In genomic region chr17:48057626-48058025, GRCh38 we compare ENCODE assay signal across 27 cellular contexts. TPM values are rescaled to one million over a fixed set of nuclear protein-coding genes. Genes with fewer than 3 reads are reported as not detected.
DNase-seq lines count a peak whose midpoint lies in the region; ATAC-seq and TF ChIP-seq lines count a peak whose summit lies in the region.
"Had no signal": no experiment of that assay in that cellular context is flagged by ENCODE, and none has a peak within 500 bp of the region (broad histone marks: within the 10 kb centered on the region; RNA-seq: fewer than 3 reads in every experiment).

No MANE protein-coding gene starts in this region.

- peaks cover 62% of the 10 kb centered on the region for H3K36me3 Mint-ChIP-seq in activated CD4-positive, alpha-beta T cell treated with anti-CD3 and anti-CD28 coated beads, Interleukin-2, amount 10 ng/mL, durations not matched to agents 7 days and 5 days (ENCODE audit: low read depth)
- H3K36me3 Mint-ChIP-seq in T-cell: peaks cover 54% of the 10 kb centered on the region

- no peak for TF ChIP-seq POLR2A in gastrocnemius medialis (IDR thresholded peaks at IDR 0.05)

- no peaks in the 10 kb centered on the region for H3K9me3 ChIP-seq in HUES64 (ENCODE audit: insufficient read depth, low read depth, low read length)
- no peaks in the 10 kb centered on the region for H3K9me3 ChIP-seq in adipocyte (ENCODE audit: control insufficient read depth, low read length)
- H3K9me3 ChIP-seq in gastrocnemius medialis: no peaks in the 10 kb centered on the region
- no peaks in the 10 kb centered on the region for H3K9me3 ChIP-seq in effector memory CD4-positive, alpha-beta T cell (ENCODE audit: control insufficient read depth, low read length)
- H3K9me3 ChIP-seq: A549, BLaER1, Peyer's patch, prostate gland had no signal

- H3K4me3 ChIP-seq in HUES64 (ENCODE audit: low read length) (no peak overlapping the region), adipocyte (ENCODE audit: low read length) (no peak overlapping the region), gastrocnemius medialis (no peak overlapping the region)
- H3K4me3 ChIP-seq in effector memory CD4-positive, alpha-beta T cell (ENCODE audit: insufficient read depth, low read depth, low read length, poor library complexity, severe bottlenecking): no peak overlapping the region
- H3K4me3 ChIP-seq: A549, BLaER1, lung, Peyer's patch, prostate gland had no signal

- peak overlapping the region; percentile 31 for H3K27ac Mint-ChIP-seq in activated CD4-positive, alpha-beta T cell treated with anti-CD3 and anti-CD28 coated beads, Interleukin-2, amount 10 ng/mL, durations not matched to agents 7 days and 5 days
- no peak overlapping the region for H3K27ac Mint-ChIP-seq in T-cell
- H3K27ac Mint-ChIP-seq: activated T-helper 2 cell treated with anti-CD3 and anti-CD28 coated beads, Interferon-gamma antibody, Interleukin-2, Interleukin-4, amounts not matched to agents 10 μg/mL and 5 μg/mL and 100 μg/mL, durations not matched to agents 14 hours and 24 hours and 36 hours; type B pancreatic cell had no signal

- 81% methylated on average over 4 of the region's 4 CpGs for WGBS in HUES64

- DNase-seq in activated CD4-positive, alpha-beta T cell treated with anti-CD3 and anti-CD28 coated beads, Interleukin-2, amount 10 ng/mL, durations not matched to agents 7 days and 5 days: no peak
- no peak for DNase-seq in activated CD4-positive, alpha-beta T cell treated with anti-CD3 and anti-CD28 coated beads, Interleukin-2, amount 50 U/mL, for 4 hours
- DNase-seq in adipocyte (ENCODE audit: low read depth) (no peak), gastrocnemius medialis (peak in 1 of 2 donors; percentile 52), T-cell (no peak), DMS114 treated with DMSO at 0.1 percent for 48 hours (lab: John Stamatoyannopoulos, UW; ENCODE audit: unreplicated experiment) (no peak)
- DNase-seq in effector memory CD4-positive, alpha-beta T cell: no peak
- DNase-seq: anterior cingulate cortex; caudate nucleus; EL; foreskin melanocyte; hippocampal formation; NCI-H146; NCI-H510A treated with DMSO at 0.1 percent for 48 hours; NK-92 treated with Interleukin-12 subunit alpha and Interleukin-12 subunit beta, amount 100 ng/mL, for 24 hours; Peyer's patch; stimulated activated CD4-positive, alpha-beta T cell treated with anti-CD3 and anti-CD28 coated beads, Interleukin-4, amount 100 ng/mL, for 24 hours had no signal

- H3K9me3 Mint-ChIP-seq in activated CD4-positive, alpha-beta T cell treated with anti-CD3 and anti-CD28 coated beads, Interleukin-2, amount 10 ng/mL, durations not matched to agents 7 days and 5 days: no peaks in the 10 kb centered on the region
- H3K9me3 Mint-ChIP-seq in T-cell: no peaks in the 10 kb centered on the region
- H3K9me3 Mint-ChIP-seq: activated T-helper 2 cell treated with anti-CD3 and anti-CD28 coated beads, Interferon-gamma antibody, Interleukin-2, Interleukin-4, amounts not matched to agents 10 μg/mL and 5 μg/mL and 100 μg/mL, durations not matched to agents 14 hours and 24 hours and 36 hours; T-helper 2 cell treated with Interferon-gamma antibody and Interleukin-4, amounts not matched to agents 5 μg/mL and 100 μg/mL, for 36 hours; type B pancreatic cell had no signal

- TF ChIP-seq CTCF in gastrocnemius medialis (IDR thresholded peaks at IDR 0.05 in 4 of 5, conservative IDR thresholded peaks at IDR 0.05 in 1 of 5): no peak

- H3K36me3 ChIP-seq in HUES64 (ENCODE audit: insufficient read depth, low read length) (peaks cover 68% of the 10 kb centered on the region), adipocyte (ENCODE audit: control insufficient read depth, insufficient read depth, low read length, severe bottlenecking) (peaks cover 62% of the 10 kb centered on the region), gastrocnemius medialis (peaks cover 0 to 83% of the 10 kb centered on the region in 2 donors)
- peaks cover 76% of the 10 kb centered on the region for H3K36me3 ChIP-seq in effector memory CD4-positive, alpha-beta T cell (ENCODE audit: control insufficient read depth, insufficient read depth, low read length)

- 0 out of 2 replicates have a peak overlapping the region, but pooled peaks have one; percentile 93 for H3K27ac ChIP-seq in HUES64 (ENCODE audit: low read depth, low read length)
- H3K27ac ChIP-seq in gastrocnemius medialis: peak overlapping the region; percentile 96 to 99 (median 97)
- H3K27ac ChIP-seq in effector memory CD4-positive, alpha-beta T cell (ENCODE audit: insufficient read depth, low read length, poor library complexity, severe bottlenecking): no peak overlapping the region
- H3K27ac ChIP-seq: Peyer's patch, prostate gland had no signal

- POLR2A ChIA-PET in activated CD4-positive, alpha-beta T cell treated with anti-CD3 and anti-CD28 coated beads, Interleukin-2, amount 10 ng/mL, durations not matched to agents 7 days and 5 days (lab: Charles Lee): no interaction called here
- POLR2A ChIA-PET in T-cell (lab: Charles Lee): no interaction called here

- H3K4me1 ChIP-seq in HUES64 (ENCODE audit: insufficient read depth, low read length): peaks cover 30% of the 10 kb centered on the region
- H3K4me1 ChIP-seq in adipocyte (ENCODE audit: control insufficient read depth, insufficient read depth, low read length): peaks cover 47% of the 10 kb centered on the region
- peaks cover 80 to 83% of the 10 kb centered on the region in 2 donors for H3K4me1 ChIP-seq in gastrocnemius medialis
- H3K4me1 ChIP-seq in effector memory CD4-positive, alpha-beta T cell (ENCODE audit: control insufficient read depth, insufficient read depth, low read length, poor library complexity, severe bottlenecking): peaks cover 3% of the 10 kb centered on the region

- peaks cover 32% of the 10 kb centered on the region for H3K4me1 Mint-ChIP-seq in activated CD4-positive, alpha-beta T cell treated with anti-CD3 and anti-CD28 coated beads, Interleukin-2, amount 10 ng/mL, durations not matched to agents 7 days and 5 days
- H3K4me1 Mint-ChIP-seq in T-cell: peaks cover 24 to 31% (median 27%) of the 10 kb centered on the region in 3 donors

- in situ Hi-C loops in gastrocnemius medialis (cut with MboI; ENCODE audit: low sequenced_read_pairs in 4 of 4): no loop called here

- H3K27me3 ChIP-seq in HUES64 (ENCODE audit: insufficient read depth, low read length) (no peaks in the 10 kb centered on the region), adipocyte (replicated peaks; ENCODE audit: control insufficient read depth, insufficient read depth, low read length) (no peaks in the 10 kb centered on the region), gastrocnemius medialis (no peaks in the 10 kb centered on the region)
- H3K27me3 ChIP-seq in effector memory CD4-positive, alpha-beta T cell (replicated peaks; ENCODE audit: control insufficient read depth, insufficient read depth, low read length, poor library complexity, severe bottlenecking): no peaks in the 10 kb centered on the region
- H3K27me3 ChIP-seq: BLaER1, Peyer's patch had no signal

- CTCF ChIA-PET in activated CD4-positive, alpha-beta T cell treated with anti-CD3 and anti-CD28 coated beads, Interleukin-2, amount 10 ng/mL, durations not matched to agents 7 days and 5 days (lab: Charles Lee): interaction anchor here (0.5 to 1.9 kb wide), 8 partner anchors 9 to 535 kb away, joined by 3 to 16 read pairs (median 3); partner anchors contain the start of gene NFE2L1
- CTCF ChIA-PET in T-cell (lab: Charles Lee): interaction anchor here in 1 of 2 donors (1.1 kb wide), 1 partner anchor 976 kb away, joined by 3 read pairs; no protein-coding TSS in a partner anchor

- H3K4me3 Mint-ChIP-seq in activated CD4-positive, alpha-beta T cell treated with anti-CD3 and anti-CD28 coated beads, Interleukin-2, amount 10 ng/mL, durations not matched to agents 7 days and 5 days: no peak overlapping the region
- no peak overlapping the region for H3K4me3 Mint-ChIP-seq in T-cell
- H3K4me3 Mint-ChIP-seq: T-helper 2 cell treated with Interferon-gamma antibody and Interleukin-4, amounts not matched to agents 5 μg/mL and 100 μg/mL, for 36 hours; type B pancreatic cell had no signal

- no peak for ATAC-seq in gastrocnemius medialis
- ATAC-seq in T-cell (replicated peaks in 1 of 4): no peak
- ATAC-seq: A549, esophagus mucosa had no signal

- no peak overlapping the region for H3K9ac ChIP-seq in HUES64 (ENCODE audit: low read depth, low read length)
- peak overlapping the region; percentile 99 for H3K9ac ChIP-seq in adipocyte (ENCODE audit: low read length)
- H3K9ac ChIP-seq: BLaER1, KMS-11 had no signal

- intact Hi-C loops in gastrocnemius medialis (cut with DNase I; ENCODE audit: low total_unique reads): no loop called here

- no peaks in the 10 kb centered on the region for H3K27me3 Mint-ChIP-seq in activated CD4-positive, alpha-beta T cell treated with anti-CD3 and anti-CD28 coated beads, Interleukin-2, amount 10 ng/mL, durations not matched to agents 7 days and 5 days
- H3K27me3 Mint-ChIP-seq in T-cell: no peaks in the 10 kb centered on the region
- H3K27me3 Mint-ChIP-seq: type B pancreatic cell had no signal

RNA-seq across cellular contexts. Expression of gene NFE2L1, which starts 9.5 kb away (rescaled TPM):
- 10 to 100 TPM; 53.2 to 65.9 TPM for total RNA-seq in activated CD4-positive, alpha-beta T cell treated with anti-CD3 and anti-CD28 coated beads, Interleukin-2, amount 10 ng/mL, durations not matched to agents 7 days and 5 days
- polyA plus RNA-seq in HUES64 (2013, experiment 1 of 2): 101 TPM
- 104 TPM for polyA plus RNA-seq in HUES64 (2013, experiment 2 of 2)
- total RNA-seq in gastrocnemius medialis (1,000 to 10,000 TPM in 2 of 4 donors, 100 to 1,000 TPM in 2; 622 to 1,180 (median 1,000) TPM), T-cell (10 to 100 TPM; 30.3 to 61.6 (median 43.9) TPM)

RNA-seq across cellular contexts. Expression of gene COPZ2, which starts 20.0 kb away (rescaled TPM):
- total RNA-seq in activated CD4-positive, alpha-beta T cell treated with anti-CD3 and anti-CD28 coated beads, Interleukin-2, amount 10 ng/mL, durations not matched to agents 7 days and 5 days: 1 to 10 TPM; 3.4 to 4.0 TPM
- 0.70 TPM for polyA plus RNA-seq in HUES64 (2013, experiment 1 of 2)
- 1.2 TPM for polyA plus RNA-seq in HUES64 (2013, experiment 2 of 2)
- total RNA-seq in gastrocnemius medialis (10 to 100 TPM; 40.5 to 76.9 (median 52.8) TPM), T-cell (1 to 10 TPM; 1.2 to 2.6 (median 1.9) TPM)

RNA-seq across cellular contexts. Expression of gene CBX1, which starts 43.7 kb away (rescaled TPM):
- 10 to 100 TPM; 63.6 to 64.8 TPM for total RNA-seq in activated CD4-positive, alpha-beta T cell treated with anti-CD3 and anti-CD28 coated beads, Interleukin-2, amount 10 ng/mL, durations not matched to agents 7 days and 5 days
- 153 TPM for polyA plus RNA-seq in HUES64 (2013, experiment 1 of 2)
- 173 TPM for polyA plus RNA-seq in HUES64 (2013, experiment 2 of 2)
- 10 to 100 TPM; 26.0 to 34.1 (median 27.7) TPM for total RNA-seq in gastrocnemius medialis
- 10 to 100 TPM; 19.6 to 32.4 (median 30.7) TPM for total RNA-seq in T-cell

RNA-seq across cellular contexts. Expression of gene SNX11, which starts 49.9 kb away (rescaled TPM):
- total RNA-seq in activated CD4-positive, alpha-beta T cell treated with anti-CD3 and anti-CD28 coated beads, Interleukin-2, amount 10 ng/mL, durations not matched to agents 7 days and 5 days: 10 to 100 TPM; 21.2 to 22.4 TPM
- polyA plus RNA-seq in HUES64 (2013, experiment 1 of 2): 15.4 TPM
- 16.5 TPM for polyA plus RNA-seq in HUES64 (2013, experiment 2 of 2)
- total RNA-seq in gastrocnemius medialis (10 to 100 TPM in 2 of 4 donors, 1 to 10 TPM in 2; 7.3 to 16.3 (median 9.6) TPM), T-cell (10 to 100 TPM; 10.6 to 20.4 (median 19.5) TPM)

Comparison
In these comparisons a context has a peak if more than half of its experiments do, and no peak if none do; other contexts are left out.
1. RNA of gene NFE2L1, which starts 9.5 kb away (total RNA-seq): 622 to 1,180 TPM in gastrocnemius medialis; 53.2 to 65.9 TPM in activated CD4-positive, alpha-beta T cell treated with anti-CD3 and anti-CD28 coated beads, Interleukin-2, amount 10 ng/mL, durations not matched to agents 7 days and 5 days and 30.3 to 61.6 TPM in T-cell; every median in the first group is over 4 times any median in the second.
2. RNA of gene COPZ2, which starts 20.0 kb away (total RNA-seq): 40.5 to 76.9 TPM in gastrocnemius medialis; 3.4 to 4.0 TPM in activated CD4-positive, alpha-beta T cell treated with anti-CD3 and anti-CD28 coated beads, Interleukin-2, amount 10 ng/mL, durations not matched to agents 7 days and 5 days and 1.2 to 2.6 TPM in T-cell; every median in the first group is over 4 times any median in the second.